19 cellular contexts compared by ENCODE assay signal in the genomic region with DNA sequence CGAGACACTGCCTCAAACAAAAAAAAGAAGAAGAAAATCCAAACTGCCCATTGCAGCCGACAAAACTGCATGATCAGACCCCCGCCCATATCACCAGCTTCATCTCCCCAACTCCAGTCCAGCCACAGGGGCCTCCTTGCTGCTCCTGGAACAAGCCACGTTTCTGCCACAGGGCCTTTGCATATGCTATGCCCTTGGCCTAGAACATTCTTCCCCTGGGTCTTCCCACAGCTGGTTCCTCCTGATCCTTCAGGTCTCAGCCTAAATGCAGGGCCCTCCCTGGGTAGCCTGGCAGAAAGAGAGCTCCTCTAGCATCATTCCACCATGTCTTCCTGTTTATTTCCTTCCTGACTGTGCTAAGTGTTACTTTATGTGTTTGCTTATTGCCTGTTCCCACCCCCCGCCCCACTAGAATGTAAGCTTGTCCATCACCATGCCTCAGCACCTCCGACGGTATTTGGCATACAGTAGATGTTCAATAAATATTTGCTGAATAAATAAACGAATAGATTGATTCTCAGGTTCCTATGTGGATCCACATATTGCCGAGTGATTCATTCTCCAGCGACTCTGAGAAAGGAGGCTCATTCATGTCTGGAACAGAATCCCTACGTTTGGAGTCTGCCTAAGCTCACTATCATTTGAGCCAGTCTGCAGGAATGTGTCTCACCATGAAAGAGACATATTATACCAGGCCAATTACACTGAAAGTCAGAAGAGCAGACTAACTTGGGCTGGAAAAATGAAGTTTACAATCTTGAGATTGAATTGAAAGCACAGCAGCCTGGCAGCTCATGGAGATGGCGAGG. TPM values are rescaled to one million over a fixed set of nuclear protein-coding genes. Genes with fewer than 3 reads are reported as not detected.
DNase-seq lines count a peak whose midpoint lies in the region; ATAC-seq and TF ChIP-seq lines count a peak whose summit lies in the region.
"Had no signal": no experiment of that assay in that cellular context is flagged by ENCODE, and none has a peak within 500 bp of the region (broad histone marks: within the 10 kb centered on the region; RNA-seq: fewer than 3 reads in every experiment).

No MANE protein-coding gene starts in this region.

- TF ChIP-seq POLR2A in spleen (IDR thresholded peaks at IDR 0.05): no peak

- H3K36me3 Mint-ChIP-seq in T-helper 1 cell treated with Interleukin-12 subunit alpha and Interleukin-12 subunit beta and Interleukin-4 antibody, amounts not matched to agents 30 μg/mL and 1 μg/mL, for 36 hours (ENCODE audit: low read depth): peaks cover 64% of the 10 kb centered on the region
- peaks cover 81% of the 10 kb centered on the region for H3K36me3 Mint-ChIP-seq in activated CD8-positive, alpha-beta T cell treated with anti-CD3 and anti-CD28 coated beads for 36 hours (ENCODE audit: low read depth)
- H3K36me3 Mint-ChIP-seq: CD14-positive monocyte had no signal

- H3K4me1 ChIP-seq in spleen: peaks cover 3 to 47% (median 9%) of the 10 kb centered on the region in 6 donors
- H3K4me1 ChIP-seq: foreskin keratinocyte, testis had no signal

- H3K36me3 ChIP-seq in spleen: peaks cover 0 to 59% (median 5%) of the 10 kb centered on the region in 6 donors
- H3K36me3 ChIP-seq: left lung, WERI-Rb-1 had no signal

- no peak overlapping the region for H3K4me3 Mint-ChIP-seq in T-helper 1 cell treated with Interleukin-12 subunit alpha and Interleukin-12 subunit beta and Interleukin-4 antibody, amounts not matched to agents 30 μg/mL and 1 μg/mL, for 36 hours
- H3K4me3 Mint-ChIP-seq in activated CD8-positive, alpha-beta T cell treated with anti-CD3 and anti-CD28 coated beads for 36 hours: no peak overlapping the region
- H3K4me3 Mint-ChIP-seq: CD14-positive monocyte had no signal

- H3K4me3 ChIP-seq in spleen: no peak overlapping the region
- H3K4me3 ChIP-seq: left lung, testis had no signal

- no peak overlapping the region for H3K27ac ChIP-seq in spleen
- H3K27ac ChIP-seq: left lung, testis, WERI-Rb-1 had no signal

- H3K27me3 ChIP-seq in spleen (replicated peaks in 1 of 7): no peaks in the 10 kb centered on the region
- H3K27me3 ChIP-seq: left lung, testis had no signal

- WGBS in spleen, 5 donors: 81 to 94% (median 89%) methylated on average over 12 of the region's 12 CpGs

- intact Hi-C loops in activated CD8-positive, alpha-beta T cell treated with anti-CD3 and anti-CD28 coated beads for 36 hours (cut with micrococcal nuclease): no loop called here
- intact Hi-C loops in spleen (cut with DNase I; ENCODE audit: low total_unique reads): no loop called here

- TF ChIP-seq CTCF in activated CD8-positive, alpha-beta T cell treated with anti-CD3 and anti-CD28 coated beads for 36 hours (IDR thresholded peaks at IDR 0.05): no peak
- no peak for TF ChIP-seq CTCF in spleen (IDR thresholded peaks at IDR 0.05 in 8 of 11, conservative IDR thresholded peaks at IDR 0.05 in 3 of 11)

- H3K27me3 Mint-ChIP-seq in T-helper 1 cell treated with Interleukin-12 subunit alpha and Interleukin-12 subunit beta and Interleukin-4 antibody, amounts not matched to agents 30 μg/mL and 1 μg/mL, for 36 hours (ENCODE audit: low read depth): no peaks in the 10 kb centered on the region
- H3K27me3 Mint-ChIP-seq in activated CD8-positive, alpha-beta T cell treated with anti-CD3 and anti-CD28 coated beads for 36 hours: no peaks in the 10 kb centered on the region

- ATAC-seq in activated CD8-positive, alpha-beta T cell treated with anti-CD3 and anti-CD28 coated beads for 36 hours: no peak
- ATAC-seq in HG03196 (IDR thresholded peaks at IDR 0.05; ENCODE audit: unreplicated experiment) (no peak), HG02973 (IDR thresholded peaks at IDR 0.05; ENCODE audit: unreplicated experiment) (no peak), HG03159 (IDR thresholded peaks at IDR 0.05; ENCODE audit: unreplicated experiment) (no peak)
- ATAC-seq: foreskin keratinocyte, left lung had no signal

- CTCF ChIA-PET in activated CD8-positive, alpha-beta T cell treated with anti-CD3 and anti-CD28 coated beads for 36 hours (lab: Charles Lee): interaction anchor here (0.6 to 1.2 kb wide), 3 partner anchors 8 to 21 kb away, joined by 3 to 4 read pairs (median 3); no protein-coding TSS in a partner anchor

- peaks cover 78% of the 10 kb centered on the region for H3K4me1 Mint-ChIP-seq in T-helper 1 cell treated with Interleukin-12 subunit alpha and Interleukin-12 subunit beta and Interleukin-4 antibody, amounts not matched to agents 30 μg/mL and 1 μg/mL, for 36 hours (ENCODE audit: low read depth)
- H3K4me1 Mint-ChIP-seq in activated CD8-positive, alpha-beta T cell treated with anti-CD3 and anti-CD28 coated beads for 36 hours (ENCODE audit: low read depth): peaks cover 89% of the 10 kb centered on the region

- no peak for DNase-seq in T-helper 1 cell
- DNase-seq in activated CD8-positive, alpha-beta T cell treated with anti-CD3 and anti-CD28 coated beads for 36 hours: no peak
- DNase-seq in fibroblast of peridontal ligament (ENCODE audit: extremely low read depth): peak; percentile 63
- DNase-seq in spleen: peak; percentile 40
- DNase-seq: activated naive CD4-positive, alpha-beta T cell treated with Interleukin-2 at 50 U/mL for 16 hours; effector memory CD4-positive, alpha-beta T cell; foreskin keratinocyte; left lung; MM.1S; NCI-H1930; NCI-H748 treated with DMSO at 0.1 percent for 48 hours; SW 1271; WERI-Rb-1 had no signal

- H3K27ac Mint-ChIP-seq in T-helper 1 cell treated with Interleukin-12 subunit alpha and Interleukin-12 subunit beta and Interleukin-4 antibody, amounts not matched to agents 30 μg/mL and 1 μg/mL, for 36 hours: peak overlapping the region; percentile 39
- peak overlapping the region; percentile 46 for H3K27ac Mint-ChIP-seq in activated CD8-positive, alpha-beta T cell treated with anti-CD3 and anti-CD28 coated beads for 36 hours
- H3K27ac Mint-ChIP-seq: CD14-positive monocyte had no signal

- no peaks in the 10 kb centered on the region for H3K9me3 ChIP-seq in spleen
- H3K9me3 ChIP-seq: left lung, testis had no signal

- POLR2A ChIA-PET in activated CD8-positive, alpha-beta T cell treated with anti-CD3 and anti-CD28 coated beads for 36 hours (lab: Charles Lee): interaction anchor here (0.7 to 2.2 kb wide), 6 partner anchors 10 to 56 kb away, joined by 3 to 8 read pairs (median 4); a partner anchor contains a TSS

- no peaks in the 10 kb centered on the region for H3K9me3 Mint-ChIP-seq in T-helper 1 cell treated with Interleukin-12 subunit alpha and Interleukin-12 subunit beta and Interleukin-4 antibody, amounts not matched to agents 30 μg/mL and 1 μg/mL, for 36 hours
- no peaks in the 10 kb centered on the region for H3K9me3 Mint-ChIP-seq in activated CD8-positive, alpha-beta T cell treated with anti-CD3 and anti-CD28 coated beads for 36 hours

RNA-seq across cellular contexts. Expression of a gene that starts 56.1 kb away (rescaled TPM):
- total RNA-seq in activated CD8-positive, alpha-beta T cell treated with anti-CD3 and anti-CD28 coated beads for 36 hours: 10 to 100 TPM; 38.3 to 40.9 TPM
- 10 to 100 TPM; 28.0 to 42.9 (median 38.7) TPM for total RNA-seq in spleen
- polyA plus RNA-seq in spleen: 1 to 10 TPM; 6.5 to 9.1 (median 6.8) TPM

Comparison
In these comparisons a context has a peak if more than half of its experiments do, and no peak if none do; other contexts are left out.
1. DNase-seq: peak in fibroblast of peridontal ligament (single experiment) and spleen (single experiment); none in T-helper 1 cell (0 of 5) and activated CD8-positive, alpha-beta T cell treated with anti-CD3 and anti-CD28 coated beads for 36 hours (single experiment).